Comparison of ENCODE assay signal across 9 cellular contexts in the genomic region with DNA sequence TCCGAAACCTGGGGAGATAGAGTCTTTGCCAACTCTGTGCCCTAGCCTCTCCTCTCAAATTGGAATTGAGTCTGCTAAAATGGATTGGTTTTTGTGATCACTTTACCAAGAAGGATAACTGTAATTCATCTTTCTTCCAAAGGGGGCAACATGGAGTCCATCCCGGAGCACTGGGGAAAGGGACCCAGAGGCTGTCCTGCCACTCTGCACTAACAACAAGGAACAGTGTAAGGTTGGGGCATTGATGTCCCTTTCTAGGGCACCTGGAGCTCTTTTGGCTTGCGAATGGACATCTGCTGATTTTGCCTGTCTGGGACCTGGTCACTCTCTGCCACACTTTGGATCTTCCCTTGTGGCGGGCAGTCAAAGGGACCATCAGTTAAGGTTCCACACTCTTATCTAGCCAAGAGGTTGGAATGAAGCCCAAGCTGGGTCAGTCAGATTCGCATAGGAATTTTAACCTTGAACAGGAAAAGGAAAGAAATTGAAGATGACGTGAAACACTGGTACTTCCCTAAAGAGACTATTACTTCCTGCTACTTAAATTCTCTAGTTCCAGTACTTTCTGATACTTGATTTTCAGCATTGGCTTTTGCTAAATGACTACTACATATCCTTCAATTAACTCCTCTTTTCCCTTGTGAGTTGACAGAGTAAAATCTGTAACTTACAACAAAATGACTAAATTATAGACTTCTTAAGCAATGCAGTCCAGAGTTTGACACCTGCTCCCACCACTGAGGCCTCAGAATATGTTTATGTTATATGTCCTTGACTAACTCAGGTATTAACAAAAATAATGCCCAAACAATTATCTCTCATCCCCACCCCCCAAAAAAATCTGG.
DNase-seq lines count a peak whose midpoint lies in the region; ATAC-seq and TF ChIP-seq lines count a peak whose summit lies in the region.
"Had no signal": no experiment of that assay in that cellular context is flagged by ENCODE, and none has a peak within 500 bp of the region (broad histone marks: within the 10 kb centered on the region; RNA-seq: fewer than 3 reads in every experiment).

No MANE protein-coding gene starts in this region.

- peak overlapping the region in 3 of 10 donors; percentile 19 to 56 (median 33) for H3K27ac Mint-ChIP-seq in naive thymus-derived CD8-positive, alpha-beta T cell

- H3K4me3 ChIP-seq in A673 (ENCODE audit: low read depth, low read length, poor library complexity, severe bottlenecking), result no peak overlapping the region
- no peak overlapping the region for H3K4me3 ChIP-seq in left ventricle myocardium inferior

- DNase-seq in A673 (ENCODE audit: low spot score) (peak; percentile 49), RKO (ENCODE audit: low spot score) (peak; percentile 15), left ventricle myocardium inferior (no peak), AG20443 (ENCODE audit: low spot score) (no peak), mucosa of gallbladder (ENCODE audit: low spot score) (no peak)
- DNase-seq in naive thymus-derived CD8-positive, alpha-beta T cell, result no peak
- DNase-seq: activated T-cell treated with anti-CD3 and anti-CD28 coated beads, Interleukin-2, amount 50 U/mL, for 4 hours had no signal

- H3K27me3 ChIP-seq in A673 (replicated peaks; ENCODE audit: insufficient read depth, low read depth, low read length, poor library complexity) (no peaks in the 10 kb centered on the region), left ventricle myocardium inferior (ENCODE audit: low read depth) (no peaks in the 10 kb centered on the region)

- TF ChIP-seq CTCF in A673 (conservative IDR thresholded peaks at IDR 0.05; ENCODE audit: low read depth, low read length) (peak; percentile 62), left ventricle myocardium inferior (IDR thresholded peaks at IDR 0.05; ENCODE audit: borderline replicate concordance) (peak; percentile 64)

- no peaks in the 10 kb centered on the region for H3K4me1 ChIP-seq in A673 (ENCODE audit: insufficient read depth, low read length, poor library complexity, severe bottlenecking)
- H3K4me1 ChIP-seq in left ventricle myocardium inferior, result peaks cover 51% of the 10 kb centered on the region

- H3K9me3 ChIP-seq in A673 (ENCODE audit: low read depth, low read length, poor library complexity, severe bottlenecking) (no peaks in the 10 kb centered on the region), left ventricle myocardium inferior (replicated peaks) (no peaks in the 10 kb centered on the region)

- POLR2A ChIA-PET in A673 (lab: Charles Lee; ENCODE audit: low non-redundant PET), result no interaction called here
- POLR2A ChIA-PET in naive thymus-derived CD8-positive, alpha-beta T cell (lab: Charles Lee), result no interaction called here

- intact Hi-C loops in A673 (cut with micrococcal nuclease; ENCODE audit: unreplicated experiment) (no loop called here), left ventricle myocardium inferior (cut with micrococcal nuclease) (no loop called here)

- H3K36me3 ChIP-seq in A673 (ENCODE audit: insufficient read depth, low read length, poor library complexity, severe bottlenecking) (no peaks in the 10 kb centered on the region), left ventricle myocardium inferior (no peaks in the 10 kb centered on the region)

- H3K27ac ChIP-seq in A673 (ENCODE audit: low read depth, low read length, poor library complexity, severe bottlenecking) (no peak overlapping the region), left ventricle myocardium inferior (replicated peaks) (no peak overlapping the region)

- no peaks in the 10 kb centered on the region for H3K36me3 Mint-ChIP-seq in naive thymus-derived CD8-positive, alpha-beta T cell

- peaks cover 0 to 2% (median 0%) of the 10 kb centered on the region in 5 donors for H3K27me3 Mint-ChIP-seq in naive thymus-derived CD8-positive, alpha-beta T cell

- ATAC-seq in GM18511 (IDR thresholded peaks at IDR 0.05; ENCODE audit: unreplicated experiment) (peak; percentile 40), GM21576 (IDR thresholded peaks at IDR 0.05; ENCODE audit: unreplicated experiment) (no peak)
- ATAC-seq in naive thymus-derived CD8-positive, alpha-beta T cell, result no peak

- peak overlapping the region in 4 of 10 donors; percentile 15 to 52 (median 30) for H3K4me3 Mint-ChIP-seq in naive thymus-derived CD8-positive, alpha-beta T cell
- H3K4me3 Mint-ChIP-seq: activated T-cell treated with anti-CD3 and anti-CD28 coated beads, Interleukin-2, amount 50 U/mL, for 4 hours had no signal

- BruUV-seq in A673 (replicated peaks; lab: Mats Ljungman, UMichigan), result no TSS peak

- H3K9me3 Mint-ChIP-seq in naive thymus-derived CD8-positive, alpha-beta T cell, result no peaks in the 10 kb centered on the region
- H3K9me3 Mint-ChIP-seq: activated T-cell treated with anti-CD3 and anti-CD28 coated beads, Interleukin-2, amount 50 U/mL, for 4 hours had no signal

- peaks cover 35 to 62% (median 44%) of the 10 kb centered on the region in 4 donors for H3K4me1 Mint-ChIP-seq in naive thymus-derived CD8-positive, alpha-beta T cell

- CTCF ChIA-PET in A673 (lab: Charles Lee), result no interaction called here

Comparison
In these comparisons a context has a peak if more than half of its experiments do, and no peak if none do; other contexts are left out.
1. DNase-seq: peak in A673 (single experiment) and RKO (single experiment); none in left ventricle myocardium inferior (single experiment), AG20443 (single experiment), naive thymus-derived CD8-positive, alpha-beta T cell (0 of 10) and mucosa of gallbladder (single experiment).